ENCODE assay signal across 16 cellular contexts in genomic region chr19:34851277-34851804, GRCh38.
A peak's percentile ranks its signal among the peaks of the same experiment; 100 is the strongest.
DNase-seq lines count a peak whose midpoint lies in the region; ATAC-seq and TF ChIP-seq lines count a peak whose summit lies in the region.
"Had no signal": no experiment of that assay in that cellular context is flagged by ENCODE, and none has a peak within 500 bp of the region (broad histone marks: within the 10 kb centered on the region; RNA-seq: fewer than 3 reads in every experiment).

No MANE protein-coding gene starts in this region.

- no peaks in the 10 kb centered on the region for H3K9me2 ChIP-seq in MM.1S (replicated peaks; ENCODE audit: insufficient read depth, low read length)

- TF ChIP-seq CTCF in MM.1S (IDR thresholded peaks at IDR 0.05; ENCODE audit: low read length) (0 out of 2 replicates have a peak, but pooled peaks have one; percentile 4), mammary epithelial cell (conservative IDR thresholded peaks at IDR 0.05 in 1 of 2, IDR thresholded peaks at IDR 0.05 in 1 of 2; ENCODE audit: extremely low read depth in 1 of 2, insufficient read depth in 1 of 2, low read depth in 1 of 2, low read length in 2 of 2) (no peak), upper lobe of right lung (IDR thresholded peaks at IDR 0.05) (no peak), brain microvascular endothelial cell (IDR thresholded peaks at IDR 0.05; ENCODE audit: low read depth, low read length, missing control alignments) (no peak)

- H3K36me3 ChIP-seq in MM.1S (replicated peaks; ENCODE audit: insufficient read depth, low read length) (no peaks in the 10 kb centered on the region), mammary epithelial cell (ENCODE audit: insufficient read depth, low read length) (no peaks in the 10 kb centered on the region), upper lobe of right lung (no peaks in the 10 kb centered on the region), brain microvascular endothelial cell (replicated peaks) (no peaks in the 10 kb centered on the region)

- H2AFZ ChIP-seq in MM.1S (ENCODE audit: low read length), result no peak overlapping the region
- no peak overlapping the region for H2AFZ ChIP-seq in mammary epithelial cell (ENCODE audit: low read depth, low read length)

- H3K9me3 ChIP-seq in MM.1S (replicated peaks; ENCODE audit: insufficient read depth, low read length), result no peaks in the 10 kb centered on the region
- H3K9me3 ChIP-seq in mammary epithelial cell (replicated peaks; ENCODE audit: insufficient read depth, low read length), result no peaks in the 10 kb centered on the region
- no peaks in the 10 kb centered on the region for H3K9me3 ChIP-seq in upper lobe of right lung
- H3K9me3 ChIP-seq: testis had no signal

- H3F3A ChIP-seq in MM.1S (ENCODE audit: insufficient read depth, low read length), result no peaks in the 10 kb centered on the region

- 74% methylated on average over 11 of the region's 11 CpGs for WGBS in mammary epithelial cell (ENCODE audit: low coverage, missing lambda C conversion rate)

- H3K4me1 ChIP-seq in MM.1S (ENCODE audit: low read length), result no peaks in the 10 kb centered on the region
- no peaks in the 10 kb centered on the region for H3K4me1 ChIP-seq in mammary epithelial cell (ENCODE audit: insufficient read depth, low read length)
- no peaks in the 10 kb centered on the region for H3K4me1 ChIP-seq in upper lobe of right lung
- H3K4me1 ChIP-seq: testis had no signal

- H3K9ac ChIP-seq in MM.1S (ENCODE audit: low read length) (no peak overlapping the region), mammary epithelial cell (ENCODE audit: insufficient read depth, low read length) (no peak overlapping the region)

- H4K20me1 ChIP-seq in MM.1S (ENCODE audit: insufficient read depth, low read length), result no peaks in the 10 kb centered on the region
- no peaks in the 10 kb centered on the region for H4K20me1 ChIP-seq in mammary epithelial cell (ENCODE audit: insufficient read depth, low read length)

- ATAC-seq in upper lobe of right lung (no peak), HG02588 (IDR thresholded peaks at IDR 0.05; ENCODE audit: unreplicated experiment) (no peak)
- ATAC-seq: right cardiac atrium had no signal

- H3K79me2 ChIP-seq in MM.1S (ENCODE audit: low read length), result no peaks in the 10 kb centered on the region
- no peaks in the 10 kb centered on the region for H3K79me2 ChIP-seq in mammary epithelial cell (ENCODE audit: insufficient read depth, low read length)

- peak; percentile 10 for DNase-seq in SIG-M5 treated with dmso at 0.1 percent for 504 hours (lab: John Stamatoyannopoulos, UW; ENCODE audit: unreplicated experiment)
- DNase-seq in SIG-M5 (lab: John Stamatoyannopoulos, UW), result no peak
- DNase-seq in MM.1S, result peak; percentile 19
- peak; percentile 4 for DNase-seq in mammary epithelial cell
- peak; percentile 31 for DNase-seq in upper lobe of right lung
- DNase-seq in brain microvascular endothelial cell, result no peak
- DNase-seq in NCI-H510A treated with DMSO at 0.1 percent for 48 hours (lab: John Stamatoyannopoulos, UW), result no peak
- DNase-seq: activated CD4-positive, alpha-beta T cell treated with anti-CD3 and anti-CD28 coated beads, Interleukin-2, amount 50 U/mL, for 48 hours; immature natural killer cell; NCI-H510A; nephron progenitor cell; right cardiac atrium; Right ventricle myocardium superior; stimulated activated CD4-positive, alpha-beta T cell treated with anti-CD3 and anti-CD28 coated beads, Interleukin-1b, Interleukin-23, amount 100 ng/mL, for 48 hours; testis had no signal

- dilution Hi-C loops in mammary epithelial cell (cut with HindIII; ENCODE audit: low sequenced_read_pairs), result no loop called here

- intact Hi-C loops in mammary epithelial cell (cut with micrococcal nuclease) (no loop called here), upper lobe of right lung (cut with DNase I) (no loop called here)

- H3K4me3 ChIP-seq in MM.1S (ENCODE audit: low read length) (no peak overlapping the region), mammary epithelial cell (replicated peaks in 1 of 3; ENCODE audit: insufficient read depth in 1 of 3, low read depth in 2 of 3, low read length in 3 of 3) (no peak overlapping the region), upper lobe of right lung (no peak overlapping the region), brain microvascular endothelial cell (ENCODE audit: low read depth, low read length) (no peak overlapping the region)
- H3K4me3 ChIP-seq: testis had no signal

- in situ Hi-C loops in mammary epithelial cell (cut with MboI; ENCODE audit: low sequenced_read_pairs in 2 of 2), result no loop called here
- in situ Hi-C loops in brain microvascular endothelial cell (cut with HindIII; ENCODE audit: low pct_ligation_motif_present, low sequenced_read_pairs), result no loop called here

- H3K27me3 ChIP-seq in MM.1S (replicated peaks; ENCODE audit: insufficient read depth, low read length) (no peaks in the 10 kb centered on the region), mammary epithelial cell (ENCODE audit: insufficient read depth, low read length) (no peaks in the 10 kb centered on the region), upper lobe of right lung (no peaks in the 10 kb centered on the region), brain microvascular endothelial cell (replicated peaks) (no peaks in the 10 kb centered on the region)
- H3K27me3 ChIP-seq: testis had no signal

- BruUV-seq in mammary epithelial cell (replicated peaks; lab: Mats Ljungman, UMichigan), result no TSS peak

- H3K4me2 ChIP-seq in MM.1S (ENCODE audit: low read depth, low read length) (no peak overlapping the region), mammary epithelial cell (ENCODE audit: insufficient read depth, low read depth, low read length) (no peak overlapping the region)

- no peak overlapping the region for H3K27ac ChIP-seq in MM.1S (ENCODE audit: low read length)
- H3K27ac ChIP-seq in mammary epithelial cell (ENCODE audit: insufficient read depth, low read depth, low read length), result no peak overlapping the region
- no peak overlapping the region for H3K27ac ChIP-seq in upper lobe of right lung
- no peak overlapping the region for H3K27ac ChIP-seq in brain microvascular endothelial cell
- H3K27ac ChIP-seq: testis had no signal

- CTCF ChIA-PET in mammary epithelial cell (lab: Charles Lee; ENCODE audit: low non-redundant PET), result no interaction called here

Comparison
In these comparisons a context has a peak if more than half of its experiments do, and no peak if none do; other contexts are left out.
1. DNase-seq: peak in SIG-M5 treated with dmso at 0.1 percent for 504 hours (single experiment), MM.1S (single experiment), mammary epithelial cell (single experiment) and upper lobe of right lung (single experiment); none in SIG-M5 (single experiment), brain microvascular endothelial cell (single experiment) and NCI-H510A treated with DMSO at 0.1 percent for 48 hours (single experiment).